In genomic region chr11:34044664-34045485, GRCh38 we compare ENCODE assay signal across 1 cellular context.
TF ChIP-seq lines count a peak whose summit lies in the region.

No MANE protein-coding gene starts in this region.

TF ChIP-seq in GM23338, 12 proteins besides CTCF, POLR2A, EP300 and RAD21 (continued from another document):
- TF ChIP-seq REST (IDR thresholded peaks at IDR 0.05; ENCODE audit: unreplicated experiment) (no peak), POLR2AphosphoS5 (IDR thresholded peaks at IDR 0.05; ENCODE audit: low read depth) (no peak)
